Comparison of ENCODE assay signal across 10 cellular contexts in genomic region chr3:50262200-50262599, GRCh38. TPM values are rescaled to one million over a fixed set of nuclear protein-coding genes. Genes with fewer than 3 reads are reported as not detected.
DNase-seq lines count a peak whose midpoint lies in the region; ATAC-seq and TF ChIP-seq lines count a peak whose summit lies in the region.
"Not testable (repeated sequence)": the region's sequence is repeated elsewhere in the genome, so short reads cannot be mapped to it uniquely, and the experiment has no call there.
"Had no signal": no experiment of that assay in that cellular context is flagged by ENCODE, and none has a peak within 500 bp of the region (broad histone marks: within the 10 kb centered on the region; RNA-seq: fewer than 3 reads in every experiment).

No MANE protein-coding gene starts in this region.

- not testable (repeated sequence) for H2BK5ac ChIP-seq in IMR-90 (ENCODE audit: low read depth, low read length, poor library complexity, severe bottlenecking)

- TF ChIP-seq EP300 in gastroesophageal sphincter (IDR thresholded peaks at IDR 0.05) = not testable (repeated sequence)

- H3K23ac ChIP-seq in IMR-90 (ENCODE audit: low read depth, low read length) = not testable (repeated sequence)

- H3K56ac ChIP-seq in IMR-90 (ENCODE audit: extremely low read depth, insufficient read depth, low read length) = not testable (repeated sequence)

- peaks cover 8 to 62% of the 10 kb centered on the region in 2 experiments for H3K79me1 ChIP-seq in IMR-90 (ENCODE audit: low read depth in 1 of 2, low read length in 2 of 2)

- H3K27me3 Mint-ChIP-seq in chondrocyte (ENCODE audit: low read depth); mesothelial cell of epicardium (ENCODE audit: low read depth); progenitor cell of endocrine pancreas: not testable (repeated sequence)

- H3K9me3 ChIP-seq in IMR-90 (ENCODE audit: control insufficient read depth, insufficient read depth, low read length); ascending aorta; gastroesophageal sphincter; thoracic aorta; vagina: not testable (repeated sequence)

- not testable (repeated sequence) for H3K4me3 Mint-ChIP-seq in chondrocyte (ENCODE audit: unreplicated experiment); mesothelial cell of epicardium; progenitor cell of endocrine pancreas (ENCODE audit: low read depth)

- dilution Hi-C loops in IMR-90 (cut with HindIII; ENCODE audit: low sequenced_read_pairs, unreplicated experiment) = not testable (repeated sequence)

- not testable (repeated sequence) for TF ChIP-seq CTCF in IMR-90 (conservative IDR thresholded peaks at IDR 0.05; ENCODE audit: low read depth, low read length); ascending aorta (IDR thresholded peaks at IDR 0.05); chondrocyte (IDR thresholded peaks at IDR 0.05); gastroesophageal sphincter (IDR thresholded peaks at IDR 0.05); mesothelial cell of epicardium (IDR thresholded peaks at IDR 0.05; ENCODE audit: unreplicated experiment); progenitor cell of endocrine pancreas (IDR thresholded peaks at IDR 0.05; ENCODE audit: unreplicated experiment); thoracic aorta (IDR thresholded peaks at IDR 0.05); vagina (IDR thresholded peaks at IDR 0.05)

- no CpG with 5 or more reads among the region's 4 CpGs for WGBS in IMR-90 (ENCODE audit: extremely low coverage in 2 of 2, insufficient read length in 1 of 2), 2 experiments
- WGBS in gastroesophageal sphincter (ENCODE audit: low coverage in 1 of 2), 2 donors = 86 to 90% methylated on average over 2 to 4 of the region's 4 CpGs

- not testable (repeated sequence) for H4K91ac ChIP-seq in IMR-90 (ENCODE audit: insufficient read depth, low read depth, low read length)

- intact Hi-C loops in IMR-90 (cut with micrococcal nuclease) = loop anchor here (5.0 kb wide), 1 partner anchor 60 kb away; the partner anchor contains the start of gene HYAL2
- intact Hi-C loops in ascending aorta (cut with DNase I); vagina (cut with DNase I): not testable (repeated sequence)

- not testable (repeated sequence) for H3K4me3 ChIP-seq in IMR-90 (ENCODE audit: insufficient read depth, low read depth, low read length); ascending aorta; gastroesophageal sphincter; thoracic aorta; vagina

- H2AFZ ChIP-seq in IMR-90 (replicated peaks; ENCODE audit: low read length, poor library complexity) = not testable (repeated sequence)

- not testable (repeated sequence) for H3K18ac ChIP-seq in IMR-90 (ENCODE audit: low read depth, low read length)

- not testable (repeated sequence) for TF ChIP-seq RAD21 in IMR-90 (IDR thresholded peaks at IDR 0.05; ENCODE audit: low read length)

- H3K27ac Mint-ChIP-seq in chondrocyte (ENCODE audit: unreplicated experiment) = peak overlapping the region; percentile 96
- H3K27ac Mint-ChIP-seq in mesothelial cell of epicardium = peak overlapping the region; percentile 100
- H3K27ac Mint-ChIP-seq in progenitor cell of endocrine pancreas = peak overlapping the region; percentile 96

- not testable (repeated sequence) for H3K27ac ChIP-seq in IMR-90 (ENCODE audit: insufficient read depth, low read length)
- H3K27ac ChIP-seq in ascending aorta (peak overlapping the region; percentile 97 to 99), gastroesophageal sphincter (peak overlapping the region in 3 of 4 donors; percentile 95 to 100 (median 98)), thoracic aorta (peak overlapping the region; percentile 97 to 98), vagina (peak overlapping the region; percentile 98)

- not testable (repeated sequence) for H3K36me3 Mint-ChIP-seq in chondrocyte (ENCODE audit: low read depth); mesothelial cell of epicardium; progenitor cell of endocrine pancreas (ENCODE audit: insufficient read depth)

- H4K20me1 ChIP-seq in IMR-90 (ENCODE audit: insufficient read depth, low read length) = not testable (repeated sequence)

- H2AK9ac ChIP-seq in IMR-90 (replicated peaks; ENCODE audit: low read depth, low read length, poor library complexity) = not testable (repeated sequence)

- H3K4me1 Mint-ChIP-seq in chondrocyte (ENCODE audit: low read depth) = peaks cover 70% of the 10 kb centered on the region
- H3K4me1 Mint-ChIP-seq in mesothelial cell of epicardium = peaks cover 52% of the 10 kb centered on the region
- H3K4me1 Mint-ChIP-seq in progenitor cell of endocrine pancreas (ENCODE audit: low read depth) = peaks cover 43% of the 10 kb centered on the region

- not testable (repeated sequence) for TF ChIP-seq POLR2A in IMR-90 (IDR thresholded peaks at IDR 0.05; ENCODE audit: low read depth, low read length); gastroesophageal sphincter (IDR thresholded peaks at IDR 0.05); vagina (IDR thresholded peaks at IDR 0.05)

- H4K5ac ChIP-seq in IMR-90 (ENCODE audit: low read depth, low read length) = not testable (repeated sequence)

- BruUV-seq in IMR-90 (replicated peaks; lab: Mats Ljungman, UMichigan) = not testable (repeated sequence)

- H2BK20ac ChIP-seq in IMR-90 (ENCODE audit: low read depth, low read length) = not testable (repeated sequence)

- H4K8ac ChIP-seq in IMR-90 (ENCODE audit: low read depth in 2 of 2, low read length in 2 of 2) = 0 out of 4 replicates have a peak overlapping the region, but pooled peaks of 1 of the 2 experiments have one; percentile 3

- H2BK15ac ChIP-seq in IMR-90 (ENCODE audit: low read depth, low read length) = not testable (repeated sequence)

- H3K9me3 Mint-ChIP-seq in chondrocyte (ENCODE audit: low read depth); mesothelial cell of epicardium; progenitor cell of endocrine pancreas (ENCODE audit: low read depth): not testable (repeated sequence)

- H3K4ac ChIP-seq in IMR-90 (ENCODE audit: low read depth, low read length) = peak overlapping the region; percentile 11; the same call in 1 of the 2 replicates

- ATAC-seq in IMR-90 (ENCODE audit: low read depth); gastroesophageal sphincter; thoracic aorta (ENCODE audit: insufficient number of reproducible peaks, low FRiP score, low read depth): not testable (repeated sequence)

- not testable (repeated sequence) for H2AK5ac ChIP-seq in IMR-90 (ENCODE audit: low read depth, low read length)

- in situ Hi-C loops in IMR-90 (cut with MboI; ENCODE audit: low sequenced_read_pairs) = not testable (repeated sequence)

- not testable (repeated sequence) for H3K9ac ChIP-seq in IMR-90 (ENCODE audit: low read depth, low read length)

- peaks cover 28% of the 10 kb centered on the region for H3K9me1 ChIP-seq in IMR-90 (ENCODE audit: insufficient read depth, low read length)

- POLR2A ChIA-PET in IMR-90 (lab: Charles Lee; ENCODE audit: unreplicated experiment) = not testable (repeated sequence)

- H3K36me3 ChIP-seq in IMR-90 (ENCODE audit: control insufficient read depth, insufficient read depth, low read length) = peaks cover 11% of the 10 kb centered on the region
- H3K36me3 ChIP-seq in ascending aorta = peaks cover 16 to 18% of the 10 kb centered on the region in 2 donors
- peaks cover 0 to 19% of the 10 kb centered on the region in 2 donors for H3K36me3 ChIP-seq in gastroesophageal sphincter
- H3K36me3 ChIP-seq in thoracic aorta = peaks cover 18% of the 10 kb centered on the region
- H3K36me3 ChIP-seq in vagina = peaks cover 0 to 14% of the 10 kb centered on the region in 2 donors

- H2BK120ac ChIP-seq in IMR-90 (ENCODE audit: low read depth, low read length) = not testable (repeated sequence)

- peaks cover 48% of the 10 kb centered on the region for H3K4me1 ChIP-seq in IMR-90 (ENCODE audit: control insufficient read depth, insufficient read depth, low read length)
- H3K4me1 ChIP-seq in ascending aorta = peaks cover 33 to 52% of the 10 kb centered on the region in 2 donors
- H3K4me1 ChIP-seq in gastroesophageal sphincter = peaks cover 3 to 94% (median 42%) of the 10 kb centered on the region in 3 donors
- peaks cover 32 to 75% of the 10 kb centered on the region in 2 donors for H3K4me1 ChIP-seq in thoracic aorta (ENCODE audit: control insufficient read depth in 1 of 2, low read depth in 2 of 2)
- H3K4me1 ChIP-seq in vagina = peaks cover 69% of the 10 kb centered on the region

- CTCF ChIA-PET in IMR-90 (lab: Yijun Ruan, JAX) = not testable (repeated sequence)

- not testable (repeated sequence) for H3K4me2 ChIP-seq in IMR-90 (ENCODE audit: low read depth, low read length)

- not testable (repeated sequence) for H3K14ac ChIP-seq in IMR-90 (replicated peaks; ENCODE audit: low read depth, low read length)

- H3K27me3 ChIP-seq in IMR-90 (ENCODE audit: control insufficient read depth, insufficient read depth, low read length); ascending aorta; gastroesophageal sphincter; thoracic aorta (replicated peaks; ENCODE audit: insufficient read depth); vagina: not testable (repeated sequence)

- DNase-seq in IMR-90; ascending aorta (ENCODE audit: low spot score in 2 of 2); chondrocyte (ENCODE audit: low spot score); mesothelial cell of epicardium (ENCODE audit: low spot score in 2 of 2, unreplicated experiment in 2 of 2); progenitor cell of endocrine pancreas (ENCODE audit: low spot score, unreplicated experiment); thoracic aorta (ENCODE audit: low spot score); vagina (ENCODE audit: extremely low spot score in 2 of 2): not testable (repeated sequence)

RNA-seq across cellular contexts. Expression of gene SEMA3B, which starts 6.7 kb away (rescaled TPM):
- total RNA-seq in IMR-90 (2012; rRNA removed) (3.9 and 4.3 TPM in 2 replicates), ascending aorta (24.2 TPM), chondrocyte (9.6 to 16.4 TPM (median 14.9 TPM) in 3 replicates), gastroesophageal sphincter (10 to 100 TPM; 29.1 to 54.9 (median 44.2) TPM), mesothelial cell of epicardium (166 to 179 TPM (median 177 TPM) in 3 replicates), progenitor cell of endocrine pancreas (24.6 and 27.6 TPM in 2 replicates), thoracic aorta (10 to 100 TPM; 53.6 to 57.2 TPM), vagina (32.9 TPM)
- polyA plus RNA-seq in IMR-90 (2012; rRNA removed) = 29.3 and 34.3 TPM in 2 replicates
- polyA plus RNA-seq in IMR-90 (2012; cell fraction: cytosol; rRNA removed) = 22.0 and 34.4 TPM in 2 replicates
- polyA plus RNA-seq in IMR-90 (2012; cell fraction: nucleus; rRNA removed; ENCODE audit: low replicate concordance) = 153 and 393 TPM in 2 replicates

RNA-seq across cellular contexts. Expression of gene LSMEM2, which starts 16.7 kb away (rescaled TPM):
- total RNA-seq in IMR-90 (2012; rRNA removed) (under 0.01 TPM in 2 replicates), ascending aorta (not detected), chondrocyte (not detected in 3 replicates), gastroesophageal sphincter (not detected), mesothelial cell of epicardium (0.38 to 0.51 TPM (median 0.50 TPM) in 3 replicates), progenitor cell of endocrine pancreas (not detected in 2 replicates), thoracic aorta (not detected), vagina (not detected)
- not detected in 2 replicates for polyA plus RNA-seq in IMR-90 (2012; rRNA removed)
- polyA plus RNA-seq in IMR-90 (2012; cell fraction: cytosol; rRNA removed) = not detected in 2 replicates
- polyA plus RNA-seq in IMR-90 (2012; cell fraction: nucleus; rRNA removed; ENCODE audit: low replicate concordance) = 0.37 and 0.52 TPM in 2 replicates
- total RNA-seq: Calu3; CD8-positive, alpha-beta T cell had no signal

RNA-seq across cellular contexts. Expression of gene GNAI2, which starts 26.2 kb away (rescaled TPM):
- 816 and 867 TPM in 2 replicates for total RNA-seq in IMR-90 (2012; rRNA removed)
- 1,079 and 1,150 TPM in 2 replicates for polyA plus RNA-seq in IMR-90 (2012; rRNA removed)
- polyA plus RNA-seq in IMR-90 (2012; cell fraction: cytosol; rRNA removed) = 411 and 787 TPM in 2 replicates
- polyA plus RNA-seq in IMR-90 (2012; cell fraction: nucleus; rRNA removed; ENCODE audit: low replicate concordance) = 281 and 349 TPM in 2 replicates
- total RNA-seq in ascending aorta = 283 TPM
- 388 to 444 TPM (median 443 TPM) in 3 replicates for total RNA-seq in chondrocyte
- total RNA-seq in gastroesophageal sphincter = 100 to 1,000 TPM; 172 to 262 (median 222) TPM
- total RNA-seq in mesothelial cell of epicardium = 155 to 159 TPM (median 156 TPM) in 3 replicates
- 158 and 171 TPM in 2 replicates for total RNA-seq in progenitor cell of endocrine pancreas
- 100 to 1,000 TPM; 183 to 337 TPM for total RNA-seq in thoracic aorta
- total RNA-seq in vagina = 244 TPM

RNA-seq across cellular contexts. Expression of gene IFRD2, which starts 30.0 kb away (rescaled TPM):
- total RNA-seq in IMR-90 (2012; rRNA removed) = 48.6 and 52.7 TPM in 2 replicates
- polyA plus RNA-seq in IMR-90 (2012; rRNA removed) = 79.1 and 85.2 TPM in 2 replicates
- polyA plus RNA-seq in IMR-90 (2012; cell fraction: cytosol; rRNA removed) = 68.9 and 69.3 TPM in 2 replicates
- polyA plus RNA-seq in IMR-90 (2012; cell fraction: nucleus; rRNA removed; ENCODE audit: low replicate concordance) = 164 and 342 TPM in 2 replicates
- total RNA-seq in ascending aorta = 231 TPM
- total RNA-seq in chondrocyte = 38.9 to 54.4 TPM (median 44.0 TPM) in 3 replicates
- total RNA-seq in gastroesophageal sphincter = 10 to 100 TPM; 37.3 to 85.4 (median 64.9) TPM
- 40.2 to 47.3 TPM (median 46.9 TPM) in 3 replicates for total RNA-seq in mesothelial cell of epicardium
- 49.0 and 58.7 TPM in 2 replicates for total RNA-seq in progenitor cell of endocrine pancreas
- 100 to 1,000 TPM in 1 of 2 donors, 10 to 100 TPM in 1; 43.3 to 118 TPM for total RNA-seq in thoracic aorta
- 37.3 TPM for total RNA-seq in vagina

RNA-seq across cellular contexts. Expression of gene HYAL3, which starts 37.0 kb away (rescaled TPM):
- 2.2 and 2.7 TPM in 2 replicates for total RNA-seq in IMR-90 (2012; rRNA removed)
- polyA plus RNA-seq in IMR-90 (2012; rRNA removed) = 5.7 and 7.6 TPM in 2 replicates
- polyA plus RNA-seq in IMR-90 (2012; cell fraction: cytosol; rRNA removed) = 7.4 and 11.3 TPM in 2 replicates
- 4.6 and 10.7 TPM in 2 replicates for polyA plus RNA-seq in IMR-90 (2012; cell fraction: nucleus; rRNA removed; ENCODE audit: low replicate concordance)
- total RNA-seq in ascending aorta = not detected
- total RNA-seq in chondrocyte = 5.3 to 6.9 TPM (median 5.4 TPM) in 3 replicates
- total RNA-seq in gastroesophageal sphincter = 1 to 10 TPM; 2.4 to 8.8 (median 4.0) TPM
- 2.9 to 3.0 TPM (median 2.9 TPM) in 3 replicates for total RNA-seq in mesothelial cell of epicardium
- total RNA-seq in progenitor cell of endocrine pancreas = 3.2 and 3.6 TPM in 2 replicates
- total RNA-seq in thoracic aorta = 1 to 10 TPM in 1 of 2 donors, under 1 TPM in 1; 0.35 to 1.4 TPM
- 8.1 TPM for total RNA-seq in vagina
